In the genomic region with DNA sequence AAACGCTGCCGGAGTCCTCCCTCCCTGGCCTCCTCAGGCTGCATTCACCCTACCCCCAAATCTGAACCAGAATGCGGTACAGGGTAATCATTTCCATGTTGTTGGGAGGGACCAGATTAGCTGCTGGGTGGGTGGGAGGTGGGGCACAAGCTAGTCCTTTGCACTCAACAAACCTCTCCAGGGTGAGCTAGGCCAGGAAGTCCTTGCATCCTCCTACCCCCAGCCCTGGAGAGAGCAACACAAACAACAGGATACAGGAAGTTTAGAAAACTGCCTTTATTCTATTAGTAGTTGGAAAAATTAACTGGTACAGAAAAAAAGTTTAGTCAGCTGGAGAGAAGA, we compare ENCODE assay signal across 8 cellular contexts. TPM values are rescaled to one million over a fixed set of nuclear protein-coding genes. Genes with fewer than 3 reads are reported as not detected.
DNase-seq lines count a peak whose midpoint lies in the region; ATAC-seq and TF ChIP-seq lines count a peak whose summit lies in the region.

No MANE protein-coding gene starts in this region.

- DNase-seq in AG10803 (ENCODE audit: low read depth) (no peak), hepatocyte (ENCODE audit: low spot score) (no peak)
- no peak for DNase-seq in activated CD4-positive, alpha-beta memory T cell treated with anti-CD3 and anti-CD28 coated beads, Interleukin-2, amount 10 ng/mL, durations not matched to agents 7 days and 5 days
- no peak for DNase-seq in stimulated activated CD4-positive, alpha-beta T cell treated with anti-CD3 and anti-CD28 coated beads, Interleukin-2, amount 100 ng/mL, for 24 hours

- H3K4me3 Mint-ChIP-seq in activated CD4-positive, alpha-beta memory T cell treated with anti-CD3 and anti-CD28 coated beads, Interleukin-2, amount 10 ng/mL, durations not matched to agents 7 days and 5 days: peak overlapping the region; percentile 90
- H3K4me3 Mint-ChIP-seq in stimulated activated naive CD8-positive, alpha-beta T cell treated with anti-CD3 and anti-CD28 coated beads, Interleukin-15, Interleukin-2, amounts not matched to agents 100 ng/mL and 50 ng/mL, for 24 hours: peak overlapping the region; percentile 97

- H3K27me3 Mint-ChIP-seq in activated CD4-positive, alpha-beta memory T cell treated with anti-CD3 and anti-CD28 coated beads, Interleukin-2, amount 10 ng/mL, durations not matched to agents 7 days and 5 days: no peaks in the 10 kb centered on the region
- H3K27me3 Mint-ChIP-seq in stimulated activated naive CD8-positive, alpha-beta T cell treated with anti-CD3 and anti-CD28 coated beads, Interleukin-15, Interleukin-2, amounts not matched to agents 100 ng/mL and 50 ng/mL, for 24 hours: no peaks in the 10 kb centered on the region

- H3K27me3 ChIP-seq in hepatocyte: no peaks in the 10 kb centered on the region

- no peaks in the 10 kb centered on the region for H3K9me3 ChIP-seq in hepatocyte (ENCODE audit: low read depth)

- ATAC-seq in GM21786 (IDR thresholded peaks at IDR 0.05; ENCODE audit: unreplicated experiment) (peak; percentile 6), HG02852 (IDR thresholded peaks at IDR 0.05; ENCODE audit: unreplicated experiment) (no peak), HG03354 (IDR thresholded peaks at IDR 0.05; ENCODE audit: poor library complexity, severe bottlenecking, unreplicated experiment) (no peak)

- peaks cover 45% of the 10 kb centered on the region for H3K79me2 ChIP-seq in hepatocyte

- POLR2A ChIA-PET in activated CD4-positive, alpha-beta memory T cell treated with anti-CD3 and anti-CD28 coated beads, Interleukin-2, amount 10 ng/mL, durations not matched to agents 7 days and 5 days (lab: Charles Lee): interaction anchor here (0.8 to 4.5 kb wide), 8 partner anchors 9 to 85 kb away, joined by 3 to 55 read pairs (median 6); a partner anchor contains a TSS

- peak overlapping the region; percentile 87 for H3K27ac ChIP-seq in hepatocyte

- peaks cover 3% of the 10 kb centered on the region for H4K20me1 ChIP-seq in hepatocyte (ENCODE audit: insufficient read depth, poor library complexity, severe bottlenecking)

- 65% methylated on average over 3 of the region's 3 CpGs for WGBS in hepatocyte (ENCODE audit: low lambda C conversion rate, missing lambda C conversion rate)

- CTCF ChIA-PET in activated CD4-positive, alpha-beta memory T cell treated with anti-CD3 and anti-CD28 coated beads, Interleukin-2, amount 10 ng/mL, durations not matched to agents 7 days and 5 days (lab: Charles Lee): interaction anchor here (1.1 to 2.6 kb wide), 3 partner anchors 19 to 90 kb away, joined by 6 to 11 read pairs (median 10); a partner anchor contains a TSS

- peaks cover 40% of the 10 kb centered on the region for H3K4me1 Mint-ChIP-seq in activated CD4-positive, alpha-beta memory T cell treated with anti-CD3 and anti-CD28 coated beads, Interleukin-2, amount 10 ng/mL, durations not matched to agents 7 days and 5 days
- H3K4me1 Mint-ChIP-seq in stimulated activated naive CD8-positive, alpha-beta T cell treated with anti-CD3 and anti-CD28 coated beads, Interleukin-15, Interleukin-2, amounts not matched to agents 100 ng/mL and 50 ng/mL, for 24 hours (ENCODE audit: low read depth): peaks cover 44% of the 10 kb centered on the region

- peak overlapping the region; percentile 77 for H3K4me2 ChIP-seq in hepatocyte

- H3K27ac Mint-ChIP-seq in activated CD4-positive, alpha-beta memory T cell treated with anti-CD3 and anti-CD28 coated beads, Interleukin-2, amount 10 ng/mL, durations not matched to agents 7 days and 5 days: peak overlapping the region; percentile 86
- H3K27ac Mint-ChIP-seq in stimulated activated naive CD8-positive, alpha-beta T cell treated with anti-CD3 and anti-CD28 coated beads, Interleukin-15, Interleukin-2, amounts not matched to agents 100 ng/mL and 50 ng/mL, for 24 hours: peak overlapping the region; percentile 95

- H3K36me3 ChIP-seq in hepatocyte (replicated peaks; ENCODE audit: insufficient read depth, low read depth): peaks cover 4% of the 10 kb centered on the region

- H3K4me3 ChIP-seq in AG10803 (ENCODE audit: low read length): peak overlapping the region; percentile 76
- no peak overlapping the region for H3K4me3 ChIP-seq in hepatocyte

- no peaks in the 10 kb centered on the region for H3K9me3 Mint-ChIP-seq in activated CD4-positive, alpha-beta memory T cell treated with anti-CD3 and anti-CD28 coated beads, Interleukin-2, amount 10 ng/mL, durations not matched to agents 7 days and 5 days
- H3K9me3 Mint-ChIP-seq in stimulated activated naive CD8-positive, alpha-beta T cell treated with anti-CD3 and anti-CD28 coated beads, Interleukin-15, Interleukin-2, amounts not matched to agents 100 ng/mL and 50 ng/mL, for 24 hours: no peaks in the 10 kb centered on the region

- peaks cover 25% of the 10 kb centered on the region for H3K4me1 ChIP-seq in hepatocyte (ENCODE audit: insufficient read depth)

- H3K36me3 Mint-ChIP-seq in activated CD4-positive, alpha-beta memory T cell treated with anti-CD3 and anti-CD28 coated beads, Interleukin-2, amount 10 ng/mL, durations not matched to agents 7 days and 5 days (ENCODE audit: low read depth): peaks cover 57% of the 10 kb centered on the region
- H3K36me3 Mint-ChIP-seq in stimulated activated naive CD8-positive, alpha-beta T cell treated with anti-CD3 and anti-CD28 coated beads, Interleukin-15, Interleukin-2, amounts not matched to agents 100 ng/mL and 50 ng/mL, for 24 hours (ENCODE audit: low read depth): peaks cover 66% of the 10 kb centered on the region

- H2AFZ ChIP-seq in hepatocyte: no peak overlapping the region

- no peak for TF ChIP-seq CTCF in AG10803 (conservative IDR thresholded peaks at IDR 0.05; ENCODE audit: low read length)
- no peak for TF ChIP-seq CTCF in hepatocyte (IDR thresholded peaks at IDR 0.05; ENCODE audit: poor library complexity)

- no peaks in the 10 kb centered on the region for H3K9me2 ChIP-seq in hepatocyte (replicated peaks; ENCODE audit: insufficient read depth)

RNA-seq across cellular contexts. Expression of a gene that starts 0.7 kb away (rescaled TPM):
- total RNA-seq in activated CD4-positive, alpha-beta memory T cell treated with anti-CD3 and anti-CD28 coated beads, Interleukin-2, amount 10 ng/mL, durations not matched to agents 7 days and 5 days: 10 to 100 TPM; 71.5 to 76.8 TPM
- 186 and 205 TPM in 2 replicates for total RNA-seq in hepatocyte
- 437 and 440 TPM in 2 replicates for polyA plus RNA-seq in hepatocyte

RNA-seq across cellular contexts. Expression of a gene that starts 19.0 kb away (rescaled TPM):
- total RNA-seq in activated CD4-positive, alpha-beta memory T cell treated with anti-CD3 and anti-CD28 coated beads, Interleukin-2, amount 10 ng/mL, durations not matched to agents 7 days and 5 days: 10 to 100 TPM; 77.8 to 85.0 TPM
- total RNA-seq in hepatocyte: 14.4 and 20.1 TPM in 2 replicates
- 23.9 and 26.5 TPM in 2 replicates for polyA plus RNA-seq in hepatocyte

RNA-seq across cellular contexts. Expression of a gene that starts 52.9 kb away (rescaled TPM):
- total RNA-seq in activated CD4-positive, alpha-beta memory T cell treated with anti-CD3 and anti-CD28 coated beads, Interleukin-2, amount 10 ng/mL, durations not matched to agents 7 days and 5 days: 100 to 1,000 TPM; 504 to 505 TPM
- 434 and 527 TPM in 2 replicates for total RNA-seq in hepatocyte
- 371 and 392 TPM in 2 replicates for polyA plus RNA-seq in hepatocyte

RNA-seq across cellular contexts. Expression of a gene that starts 53.4 kb away (rescaled TPM):
- total RNA-seq in activated CD4-positive, alpha-beta memory T cell treated with anti-CD3 and anti-CD28 coated beads, Interleukin-2, amount 10 ng/mL, durations not matched to agents 7 days and 5 days: 10 to 100 TPM; 19.7 to 22.4 TPM
- total RNA-seq in hepatocyte: 20.9 and 24.5 TPM in 2 replicates
- 30.1 and 31.6 TPM in 2 replicates for polyA plus RNA-seq in hepatocyte
